ENCODE assay signal across 1 cellular context in the genomic region with DNA sequence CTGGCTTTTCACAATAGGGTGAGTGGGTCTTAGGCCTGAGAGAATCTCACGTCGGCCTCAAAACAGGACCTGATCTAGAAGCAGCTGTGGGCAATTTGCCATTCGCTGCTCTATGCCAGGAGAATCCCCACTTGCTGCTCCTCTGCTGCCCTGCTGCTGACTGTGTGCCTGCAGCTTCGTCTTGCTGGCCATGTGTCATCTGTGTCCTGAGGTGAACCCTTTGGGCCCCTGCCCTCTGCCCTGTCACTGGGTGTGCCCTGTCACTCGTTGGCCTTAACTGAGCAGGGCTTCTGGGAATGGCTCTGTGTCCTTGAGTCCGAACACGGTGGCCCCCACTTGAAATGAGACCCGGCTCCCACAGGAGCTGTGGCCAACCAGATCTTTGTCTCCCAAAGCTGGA.
TF ChIP-seq lines count a peak whose summit lies in the region.

No MANE protein-coding gene starts in this region.

TF ChIP-seq in HCT116, 20 proteins besides CTCF, POLR2A, EP300 and RAD21:
- no peak for TF ChIP-seq JUND (IDR thresholded peaks at IDR 0.05)
- TF ChIP-seq, protein P1, sequence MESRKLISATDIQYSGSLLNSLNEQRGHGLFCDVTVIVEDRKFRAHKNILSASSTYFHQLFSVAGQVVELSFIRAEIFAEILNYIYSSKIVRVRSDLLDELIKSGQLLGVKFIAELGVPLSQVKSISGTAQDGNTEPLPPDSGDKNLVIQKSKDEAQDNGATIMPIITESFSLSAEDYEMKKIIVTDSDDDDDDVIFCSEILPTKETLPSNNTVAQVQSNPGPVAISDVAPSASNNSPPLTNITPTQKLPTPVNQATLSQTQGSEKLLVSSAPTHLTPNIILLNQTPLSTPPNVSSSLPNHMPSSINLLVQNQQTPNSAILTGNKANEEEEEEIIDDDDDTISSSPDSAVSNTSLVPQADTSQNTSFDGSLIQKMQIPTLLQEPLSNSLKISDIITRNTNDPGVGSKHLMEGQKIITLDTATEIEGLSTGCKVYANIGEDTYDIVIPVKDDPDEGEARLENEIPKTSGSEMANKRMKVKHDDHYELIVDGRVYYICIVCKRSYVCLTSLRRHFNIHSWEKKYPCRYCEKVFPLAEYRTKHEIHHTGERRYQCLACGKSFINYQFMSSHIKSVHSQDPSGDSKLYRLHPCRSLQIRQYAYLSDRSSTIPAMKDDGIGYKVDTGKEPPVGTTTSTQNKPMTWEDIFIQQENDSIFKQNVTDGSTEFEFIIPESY (IDR thresholded peaks at IDR 0.05; ENCODE audit: extremely low read depth, insufficient replicate concordance, low read length), result no peak
- TF ChIP-seq SP1 (IDR thresholded peaks at IDR 0.05; ENCODE audit: low read depth), result no peak
- no peak for TF ChIP-seq ZNF274 (IDR thresholded peaks at IDR 0.05; ENCODE audit: low read depth, low read length)
- no peak for TF ChIP-seq TCF7L2 (IDR thresholded peaks at IDR 0.05; ENCODE audit: borderline replicate concordance, extremely low read depth, insufficient read depth, insufficient read length)
- no peak for TF ChIP-seq YY1 (IDR thresholded peaks at IDR 0.05; ENCODE audit: extremely low read depth, insufficient replicate concordance, low read depth, low read length)
- TF ChIP-seq, protein P2, sequence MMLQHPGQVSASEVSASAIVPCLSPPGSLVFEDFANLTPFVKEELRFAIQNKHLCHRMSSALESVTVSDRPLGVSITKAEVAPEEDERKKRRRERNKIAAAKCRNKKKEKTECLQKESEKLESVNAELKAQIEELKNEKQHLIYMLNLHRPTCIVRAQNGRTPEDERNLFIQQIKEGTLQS (IDR thresholded peaks at IDR 0.05), result no peak
